10 cellular contexts compared by ENCODE assay signal in the genomic region with DNA sequence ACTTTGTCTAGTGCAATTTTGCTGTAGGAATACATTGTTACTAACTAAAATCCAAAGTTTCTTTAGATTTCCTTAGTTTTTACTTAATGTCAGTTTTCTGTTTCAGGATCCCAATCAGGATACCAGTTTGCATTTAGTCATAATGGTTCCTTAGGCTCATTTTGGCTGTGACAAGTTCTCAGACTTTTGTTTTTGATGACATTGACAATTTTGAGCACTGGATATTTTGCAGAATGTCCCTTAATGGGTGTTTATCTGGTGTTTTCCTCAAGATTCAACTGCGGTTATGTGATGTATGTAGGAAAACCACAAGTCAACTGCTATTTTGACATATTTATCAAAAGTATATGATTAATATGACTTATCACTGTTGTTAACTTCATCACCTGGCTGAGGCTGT.
"Had no signal": no experiment of that assay in that cellular context is flagged by ENCODE, and none has a peak within 500 bp of the region (broad histone marks: within the 10 kb centered on the region; RNA-seq: fewer than 3 reads in every experiment).

No MANE protein-coding gene starts in this region.

- H3K27ac Mint-ChIP-seq: HFFc6 had no signal

- H3K36me3 ChIP-seq: HAP-1 had no signal

- H3K9ac ChIP-seq: GM23248, KMS-11 had no signal

- H3K27ac ChIP-seq: GM23248, KMS-11 had no signal

- ATAC-seq: HCT116 had no signal

- H3K4me3 ChIP-seq: GM23248, HAP-1 had no signal

- H3K9me3 ChIP-seq: HAP-1 had no signal

- H3K4me1 ChIP-seq: HAP-1 had no signal

- DNase-seq: GM23248, GOT3, H7, HFFc6, Karpas-422, KBM-7 had no signal

- H3K4me2 ChIP-seq: KMS-11 had no signal

- H2AFZ ChIP-seq: GM23248 had no signal

- H3K4me3 Mint-ChIP-seq: HFFc6 had no signal

- FAIRE-seq: HTR-8/SVneo had no signal
